20 cellular contexts compared by ENCODE assay signal in the genomic region with DNA sequence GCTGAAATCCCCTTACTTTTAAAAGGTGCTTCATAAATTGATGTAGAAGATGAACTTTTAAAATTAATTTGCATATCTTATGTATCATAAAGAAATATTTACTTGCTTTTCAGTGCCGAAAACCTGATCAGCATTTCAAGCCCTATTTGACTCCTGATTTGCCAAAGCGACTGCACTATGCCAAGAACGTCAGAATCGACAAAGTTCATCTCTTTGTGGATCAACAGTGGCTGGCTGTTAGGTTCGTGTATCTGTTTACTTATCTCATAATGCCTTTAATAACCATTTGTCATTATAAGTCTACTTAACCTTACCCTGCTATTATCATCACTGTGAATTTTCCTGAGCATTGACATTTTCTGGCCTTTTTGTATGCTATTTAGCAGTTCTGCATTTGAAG. TPM values are rescaled to one million over a fixed set of nuclear protein-coding genes. Genes with fewer than 3 reads are reported as not detected.
"Had no signal": no experiment of that assay in that cellular context is flagged by ENCODE, and none has a peak within 500 bp of the region (broad histone marks: within the 10 kb centered on the region; RNA-seq: fewer than 3 reads in every experiment).

No MANE protein-coding gene starts in this region.

- FAIRE-seq: urothelium cell line had no signal

- H3K4me2 ChIP-seq: neural progenitor cell had no signal

- H3K27me3 ChIP-seq: colonic mucosa, esophagus squamous epithelium, gastroesophageal sphincter, neural progenitor cell, ovary, right atrium auricular region, thyroid gland had no signal

- DNase-seq: colonic mucosa; dermis blood vessel endothelial cell; esophagus squamous epithelium; foreskin fibroblast; kidney glomerular epithelial cell; lower lobe of right lung; midbrain; nucleus accumbens; ovary; stimulated activated CD4-positive, alpha-beta T cell treated with anti-CD3 and anti-CD28 coated beads, Interleukin-12 subunit alpha, Interleukin-12 subunit beta, amount 100 ng/mL, for 4 hours; stimulated activated naive CD4-positive, alpha-beta T cell treated with Interleukin-2 at 50 U/mL for 16 hours; thyroid gland had no signal

- H3K36me3 ChIP-seq: colonic mucosa, esophagus squamous epithelium, gastroesophageal sphincter, lower lobe of right lung, neural progenitor cell, ovary, right atrium auricular region, thyroid gland had no signal

- H3K4me3 ChIP-seq: colonic mucosa, esophagus squamous epithelium, gastroesophageal sphincter, lower lobe of right lung, neural progenitor cell, ovary, right atrium auricular region, thyroid gland had no signal

- H3K9me3 ChIP-seq: colonic mucosa, esophagus squamous epithelium, gastroesophageal sphincter, lower lobe of right lung, ovary, right atrium auricular region, thyroid gland had no signal

- ATAC-seq: gastroesophageal sphincter; lower lobe of right lung; natural killer cell treated with Interleukin-12 subunit alpha and Interleukin-12 subunit beta and Interleukin-15 and Interleukin-18, amount 100 ng/mL, for 72 hours had no signal

- H2AFZ ChIP-seq: neural progenitor cell had no signal

- H3K4me1 ChIP-seq: colonic mucosa, esophagus squamous epithelium, gastroesophageal sphincter, lower lobe of right lung, neural progenitor cell, right atrium auricular region, thyroid gland had no signal

- H3K9ac ChIP-seq: neural progenitor cell had no signal

- H3K27ac ChIP-seq: colonic mucosa, esophagus squamous epithelium, gastroesophageal sphincter, lower lobe of right lung, neural progenitor cell, ovary, right atrium auricular region, thyroid gland had no signal

RNA-seq across cellular contexts. Expression of gene OR2A4, which starts 7.8 kb away (rescaled TPM):
- total RNA-seq: colonic mucosa, dermis blood vessel endothelial cell, epithelial cell of proximal tubule, lower lobe of right lung, ovary, posterior vena cava, right atrium auricular region, thyroid gland had no signal
- polyA plus RNA-seq: ovary, small intestine had no signal

RNA-seq across cellular contexts. Expression of gene CTAGE9, which starts 17.4 kb away (rescaled TPM):
- total RNA-seq: colonic mucosa; dermis blood vessel endothelial cell; epithelial cell of proximal tubule; esophagus squamous epithelium; gastroesophageal sphincter; lower lobe of right lung; natural killer cell treated with Interleukin-12 subunit alpha and Interleukin-12 subunit beta and Interleukin-15 and Interleukin-18, amount 100 ng/mL, for 72 hours; ovary; posterior vena cava; right atrium auricular region had no signal
- polyA plus RNA-seq: ovary, small intestine had no signal
